Comparison of ENCODE assay signal across 9 cellular contexts in genomic region chr11:62402226-62402625, GRCh38. TPM values are rescaled to one million over a fixed set of nuclear protein-coding genes. Genes with fewer than 3 reads are reported as not detected.
DNase-seq lines count a peak whose midpoint lies in the region; ATAC-seq and TF ChIP-seq lines count a peak whose summit lies in the region.
"Had no signal": no experiment of that assay in that cellular context is flagged by ENCODE, and none has a peak within 500 bp of the region (broad histone marks: within the 10 kb centered on the region; RNA-seq: fewer than 3 reads in every experiment).

No MANE protein-coding gene starts in this region.

- H4K5ac ChIP-seq in H9 (ENCODE audit: insufficient read length, low read depth, low read length): no peak overlapping the region

- H3K9me3 ChIP-seq in H9 (ENCODE audit: control insufficient read depth, low read depth, low read length): no peaks in the 10 kb centered on the region
- H3K9me3 ChIP-seq in right cardiac atrium (ENCODE audit: control insufficient read depth, low read length): no peaks in the 10 kb centered on the region

- TF ChIP-seq CTCF in H9 (conservative IDR thresholded peaks at IDR 0.05): no peak

- peak overlapping the region in 1 of 3 experiments; percentile 20; a peak in 2 of 7 replicates for H3K27ac Mint-ChIP-seq in H9
- peak overlapping the region; percentile 96 for H3K27ac Mint-ChIP-seq in activated T-cell treated with anti-CD3 and anti-CD28 coated beads, Interleukin-2, amount 50 U/mL, for 24 hours

- no peaks in the 10 kb centered on the region for H3K23me2 ChIP-seq in H9 (ENCODE audit: insufficient read length, low read depth, low read length, poor library complexity, severe bottlenecking)

- H3K9ac ChIP-seq in H9 (ENCODE audit: extremely low read depth, insufficient read length, low read length): no peak overlapping the region

- DNase-seq in H9 (no peak), right cardiac atrium (peak; percentile 82 to 92 (median 91)), ecto neural progenitor cell (ENCODE audit: low spot score) (no peak), COR-L47 (lab: John Stamatoyannopoulos, UW) (no peak), glomerular visceral epithelial cell (ENCODE audit: extremely low spot score) (no peak), hepatic stellate cell (ENCODE audit: low spot score) (no peak)
- DNase-seq in activated T-cell treated with anti-CD3 and anti-CD28 coated beads, Interleukin-2, amount 50 U/mL, for 24 hours: peak; percentile 64
- peak; percentile 30 to 45 (median 32) for DNase-seq in stimulated activated CD4-positive, alpha-beta T cell treated with anti-CD3 and anti-CD28 coated beads, TNF-alpha, amount 100 ng/mL, for 4 hours (ENCODE audit: low read depth in 3 of 3)
- DNase-seq: NCI-H2081 had no signal

- H2BK20ac ChIP-seq in H9 (ENCODE audit: low read depth, low read length, poor library complexity, severe bottlenecking): no peak overlapping the region

- H3K9me3 Mint-ChIP-seq in H9: no peaks in the 10 kb centered on the region
- H3K9me3 Mint-ChIP-seq in activated T-cell treated with anti-CD3 and anti-CD28 coated beads, Interleukin-2, amount 50 U/mL, for 24 hours: no peaks in the 10 kb centered on the region

- no peak overlapping the region for H3K4me3 ChIP-seq in right cardiac atrium (ENCODE audit: low read length)

- no peak overlapping the region for H2BK120ac ChIP-seq in H9 (ENCODE audit: low read depth, low read length, poor library complexity, severe bottlenecking)

- H2BK5ac ChIP-seq in H9 (ENCODE audit: insufficient read length, low read length): no peak overlapping the region

- no peak overlapping the region for H4K91ac ChIP-seq in H9 (ENCODE audit: insufficient read length, low read depth, low read length)

- H3T11ph ChIP-seq in H9 (ENCODE audit: low read length): no peak overlapping the region

- H3K27me3 ChIP-seq in H9 (ENCODE audit: insufficient read depth, low read length) (no peaks in the 10 kb centered on the region), right cardiac atrium (ENCODE audit: control insufficient read depth, insufficient read depth) (no peaks in the 10 kb centered on the region)

- no peak overlapping the region for H3K4me3 Mint-ChIP-seq in H9
- peak overlapping the region; percentile 80 for H3K4me3 Mint-ChIP-seq in activated T-cell treated with anti-CD3 and anti-CD28 coated beads, Interleukin-2, amount 50 U/mL, for 24 hours

- no peak overlapping the region for H3K4me2 ChIP-seq in H9 (ENCODE audit: insufficient read depth, insufficient read length, low read length)

- no peak overlapping the region for H2BK15ac ChIP-seq in H9 (ENCODE audit: low read depth, low read length)

- no peaks in the 10 kb centered on the region for H3K79me2 ChIP-seq in H9 (ENCODE audit: insufficient read depth, low read length)

- H3K4me1 ChIP-seq in H9 (ENCODE audit: insufficient read depth, low read length) (no peaks in the 10 kb centered on the region), right cardiac atrium (ENCODE audit: control insufficient read depth, insufficient read depth, low read length) (peaks cover 19% of the 10 kb centered on the region)

- intact Hi-C loops in right cardiac atrium (cut with DNase I): loop anchor here in 1 of 4 donors (10.0 kb wide), 1 partner anchor 143 kb away; the partner anchor contains the start of gene AHNAK

- H2AFZ ChIP-seq in H9 (ENCODE audit: low read length): no peak overlapping the region

- H2AK5ac ChIP-seq in H9 (ENCODE audit: insufficient read length, low read length): no peak overlapping the region

- no CpG with 5 or more reads among the region's 14 CpGs for WGBS in H9 (ENCODE audit: extremely low coverage, insufficient read length, low lambda C conversion rate)
- 38% methylated on average over 14 of the region's 14 CpGs for WGBS in right cardiac atrium

- peak; percentile 75 for ATAC-seq in right cardiac atrium

- no peaks in the 10 kb centered on the region for H3K79me1 ChIP-seq in H9 (ENCODE audit: insufficient read depth, low read depth, low read length, poor library complexity, severe bottlenecking)

- H3K27me3 Mint-ChIP-seq in H9 (ENCODE audit: low read depth): peaks cover 4% of the 10 kb centered on the region
- no peaks in the 10 kb centered on the region for H3K27me3 Mint-ChIP-seq in activated T-cell treated with anti-CD3 and anti-CD28 coated beads, Interleukin-2, amount 50 U/mL, for 24 hours

- no peaks in the 10 kb centered on the region; a peak in 1 of 7 replicates for H3K36me3 Mint-ChIP-seq in H9 (ENCODE audit: insufficient read depth in 1 of 3, low read depth in 3 of 3)
- H3K36me3 Mint-ChIP-seq in activated T-cell treated with anti-CD3 and anti-CD28 coated beads, Interleukin-2, amount 50 U/mL, for 24 hours (ENCODE audit: low read depth): peaks cover 2% of the 10 kb centered on the region

- H3K4ac ChIP-seq in H9 (ENCODE audit: low read depth, low read length): no peak overlapping the region

- peaks cover 19 to 42% of the 10 kb centered on the region in 2 experiments for H3K4me1 Mint-ChIP-seq in H9
- H3K4me1 Mint-ChIP-seq in activated T-cell treated with anti-CD3 and anti-CD28 coated beads, Interleukin-2, amount 50 U/mL, for 24 hours (ENCODE audit: low read depth): peaks cover 28% of the 10 kb centered on the region

- H4K20me1 ChIP-seq in H9 (ENCODE audit: control insufficient read depth, insufficient read depth, insufficient read length): no peaks in the 10 kb centered on the region

- no peak overlapping the region for H4K8ac ChIP-seq in H9 (replicated peaks; ENCODE audit: insufficient read length, low read depth, low read length)

- no peak overlapping the region for H3K23ac ChIP-seq in H9 (ENCODE audit: insufficient read length, low read depth, low read length)

- H2BK12ac ChIP-seq in H9 (ENCODE audit: insufficient read length, low read depth, low read length): no peak overlapping the region

- H3K18ac ChIP-seq in H9 (ENCODE audit: insufficient read length, low read depth, low read length): peak overlapping the region; percentile 1

- no peak overlapping the region for H3K14ac ChIP-seq in H9 (ENCODE audit: insufficient read depth, low read length)

- H3K56ac ChIP-seq in H9 (ENCODE audit: insufficient read length, low read depth, low read length): no peak overlapping the region

- no peak overlapping the region for H3K27ac ChIP-seq in H9 (ENCODE audit: insufficient read length, low read depth, low read length)
- H3K27ac ChIP-seq in right cardiac atrium (ENCODE audit: low read length): peak overlapping the region; percentile 49

RNA-seq across cellular contexts. Expression of gene SCGB1A1, which starts 16.6 kb away (rescaled TPM):
- total RNA-seq in H9 (2021) (not detected in 2 replicates), right cardiac atrium (not detected)
- not detected for polyA plus RNA-seq in right cardiac atrium

Comparison
In these comparisons a context has a peak if more than half of its experiments do, and no peak if none do; other contexts are left out.
1. DNase-seq: peak in activated T-cell treated with anti-CD3 and anti-CD28 coated beads, Interleukin-2, amount 50 U/mL, for 24 hours (single experiment), right cardiac atrium (3 of 3) and stimulated activated CD4-positive, alpha-beta T cell treated with anti-CD3 and anti-CD28 coated beads, TNF-alpha, amount 100 ng/mL, for 4 hours (3 of 3); none in H9 (single experiment), ecto neural progenitor cell (single experiment), COR-L47 (single experiment), glomerular visceral epithelial cell (single experiment) and hepatic stellate cell (single experiment).